In genomic region chr6:85923013-85923430, GRCh38 we compare ENCODE assay signal across 9 cellular contexts.
A peak's percentile ranks its signal among the peaks of the same experiment; 100 is the strongest.
DNase-seq lines count a peak whose midpoint lies in the region; ATAC-seq and TF ChIP-seq lines count a peak whose summit lies in the region.
"Had no signal": no experiment of that assay in that cellular context is flagged by ENCODE, and none has a peak within 500 bp of the region (broad histone marks: within the 10 kb centered on the region; RNA-seq: fewer than 3 reads in every experiment).

No MANE protein-coding gene starts in this region.

- no peaks in the 10 kb centered on the region for H3K27me3 Mint-ChIP-seq in mesothelial cell of epicardium (ENCODE audit: low read depth)
- H3K27me3 Mint-ChIP-seq: memory B cell had no signal

- H3K27me3 ChIP-seq in A673 (replicated peaks; ENCODE audit: insufficient read depth, low read depth, low read length, poor library complexity) (no peaks in the 10 kb centered on the region), H7 (ENCODE audit: control insufficient read depth, insufficient read depth, low read length) (no peaks in the 10 kb centered on the region), PC-3 (ENCODE audit: low read length) (no peaks in the 10 kb centered on the region)

- CTCF ChIA-PET in A673 (lab: Charles Lee): no interaction called here
- CTCF ChIA-PET in PC-3 (lab: Charles Lee): no interaction called here

- H3K27ac Mint-ChIP-seq in mesothelial cell of epicardium: no peak overlapping the region
- H3K27ac Mint-ChIP-seq: memory B cell had no signal

- intact Hi-C loops in A673 (cut with micrococcal nuclease; ENCODE audit: unreplicated experiment): loop anchor here (2.0 to 10.0 kb wide), 5 partner anchors 252 to 1102 kb away; partner anchors contain the start of gene HTR1E
- intact Hi-C loops in PC-3 (cut with micrococcal nuclease): loop anchor here (1.0 to 5.0 kb wide), 5 partner anchors 146 to 1104 kb away; no protein-coding TSS in a partner anchor

- TF ChIP-seq CTCF in A673 (conservative IDR thresholded peaks at IDR 0.05; ENCODE audit: low read depth, low read length) (peak; percentile 74), GM10266 (IDR thresholded peaks at IDR 0.05; ENCODE audit: control insufficient read depth, insufficient read depth, low read depth, missing control alignments) (peak; percentile 75), PC-3 (conservative IDR thresholded peaks at IDR 0.05; ENCODE audit: low read depth, low read length) (peak; percentile 74), mesothelial cell of epicardium (IDR thresholded peaks at IDR 0.05; ENCODE audit: unreplicated experiment) (peak; percentile 38)

- no peak overlapping the region for H3K4me2 ChIP-seq in PC-3 (ENCODE audit: low read length)

- H3K36me3 ChIP-seq in A673 (ENCODE audit: insufficient read depth, low read length, poor library complexity, severe bottlenecking) (no peaks in the 10 kb centered on the region), H7 (replicated peaks; ENCODE audit: control insufficient read depth, insufficient read depth, low read length) (no peaks in the 10 kb centered on the region), PC-3 (ENCODE audit: low read depth, low read length) (no peaks in the 10 kb centered on the region)

- H3K9me2 ChIP-seq in PC-3 (replicated peaks; ENCODE audit: low read length): no peaks in the 10 kb centered on the region

- no TSS peak for BruUV-seq in A673 (replicated peaks; lab: Mats Ljungman, UMichigan)
- BruUV-seq in PC-3 (replicated peaks; lab: Mats Ljungman, UMichigan): no TSS peak

- POLR2A ChIA-PET in A673 (lab: Charles Lee; ENCODE audit: low non-redundant PET) (no interaction called here), PC-3 (lab: Charles Lee; ENCODE audit: unreplicated experiment) (interaction anchor here (0.6 kb wide), 1 partner anchor 141 kb away, joined by 7 read pairs; no protein-coding TSS in a partner anchor)

- H3K4me3 ChIP-seq in A673 (ENCODE audit: low read depth, low read length, poor library complexity, severe bottlenecking) (no peak overlapping the region), H7 (ENCODE audit: insufficient read depth, low read depth, low read length) (no peak overlapping the region), PC-3 (ENCODE audit: low read length) (no peak overlapping the region)

- no peaks in the 10 kb centered on the region for H3K4me1 Mint-ChIP-seq in mesothelial cell of epicardium
- H3K4me1 Mint-ChIP-seq: memory B cell had no signal

- TF ChIP-seq EP300 in Ishikawa (IDR thresholded peaks at IDR 0.05; ENCODE audit: borderline replicate concordance): no peak

- no peaks in the 10 kb centered on the region for H4K20me1 ChIP-seq in PC-3 (ENCODE audit: low read length)

- H3K4me1 ChIP-seq in A673 (ENCODE audit: insufficient read depth, low read length, poor library complexity, severe bottlenecking) (no peaks in the 10 kb centered on the region), PC-3 (ENCODE audit: insufficient read depth, low read length) (no peaks in the 10 kb centered on the region)

- no peak overlapping the region for H2AFZ ChIP-seq in PC-3 (ENCODE audit: low read length)

- H3K36me3 Mint-ChIP-seq in mesothelial cell of epicardium: no peaks in the 10 kb centered on the region
- H3K36me3 Mint-ChIP-seq: memory B cell had no signal

- H3K9me3 ChIP-seq in A673 (ENCODE audit: low read depth, low read length, poor library complexity, severe bottlenecking): no peaks in the 10 kb centered on the region
- no peaks in the 10 kb centered on the region for H3K9me3 ChIP-seq in PC-3 (ENCODE audit: low read length)

- H3K9ac ChIP-seq in PC-3 (ENCODE audit: low read length): no peak overlapping the region

- H3F3A ChIP-seq in PC-3 (ENCODE audit: low read length, unreplicated experiment): no peaks in the 10 kb centered on the region

- H3K4me3 Mint-ChIP-seq in mesothelial cell of epicardium: no peak overlapping the region
- H3K4me3 Mint-ChIP-seq: memory B cell had no signal

- peaks cover 16% of the 10 kb centered on the region for H3K9me3 Mint-ChIP-seq in mesothelial cell of epicardium

- no peaks in the 10 kb centered on the region for H3K79me2 ChIP-seq in PC-3 (ENCODE audit: low read length)

- H3K27ac ChIP-seq in A673 (ENCODE audit: low read depth, low read length, poor library complexity, severe bottlenecking): no peak overlapping the region
- no peak overlapping the region for H3K27ac ChIP-seq in PC-3 (ENCODE audit: low read length)

- peak; percentile 67 for DNase-seq in A673 (ENCODE audit: low spot score)
- peak; percentile 25 for DNase-seq in GM10266 (ENCODE audit: extremely low spot score)
- DNase-seq in H7: peak; percentile 43
- peak; percentile 72 for DNase-seq in PC-3
- DNase-seq in dermis blood vessel endothelial cell: peak; percentile 64
- DNase-seq in mesothelial cell of epicardium (ENCODE audit: low spot score in 2 of 2, unreplicated experiment in 2 of 2): no peak
- no peak for DNase-seq in effector CD4-positive, alpha-beta T cell

- peak; percentile 92 for TF ChIP-seq RAD21 in Ishikawa (IDR thresholded peaks at IDR 0.05; ENCODE audit: low read depth)

- peak; percentile 98 for ATAC-seq in PC-3

TF ChIP-seq in Ishikawa, 13 proteins besides CTCF, POLR2A, EP300 and RAD21:
- no peak for TF ChIP-seq NFIC (IDR thresholded peaks at IDR 0.05)
- TF ChIP-seq YY1 (IDR thresholded peaks at IDR 0.05; ENCODE audit: low read depth): no peak
- no peak for TF ChIP-seq CREB1 (IDR thresholded peaks at IDR 0.05; ENCODE audit: low read depth)
- TF ChIP-seq ZBTB7A (IDR thresholded peaks at IDR 0.05; ENCODE audit: low read depth): no peak
- TF ChIP-seq REST (IDR thresholded peaks at IDR 0.05; ENCODE audit: low read depth): no peak
- no peak for TF ChIP-seq FOXM1 (IDR thresholded peaks at IDR 0.05; ENCODE audit: borderline replicate concordance, low read depth)
- no peak for TF ChIP-seq CEBPB (IDR thresholded peaks at IDR 0.05)
- TF ChIP-seq TEAD4 (IDR thresholded peaks at IDR 0.05): no peak
- TF ChIP-seq MAX (IDR thresholded peaks at IDR 0.05): no peak
- TF ChIP-seq USF1 (IDR thresholded peaks at IDR 0.05): no peak
- no peak for TF ChIP-seq EGR1 (IDR thresholded peaks at IDR 0.05)

Comparison
In these comparisons a context has a peak if more than half of its experiments do, and no peak if none do; other contexts are left out.
1. DNase-seq: peak in A673 (single experiment), GM10266 (single experiment), H7 (single experiment), PC-3 (single experiment) and dermis blood vessel endothelial cell (single experiment); none in mesothelial cell of epicardium (0 of 2) and effector CD4-positive, alpha-beta T cell (single experiment).
2. Peak in every context shown above with its lines, with median percentiles within 50 percentile points of each other: CTCF ChIP-seq.